8 cellular contexts compared by ENCODE assay signal in the genomic region with DNA sequence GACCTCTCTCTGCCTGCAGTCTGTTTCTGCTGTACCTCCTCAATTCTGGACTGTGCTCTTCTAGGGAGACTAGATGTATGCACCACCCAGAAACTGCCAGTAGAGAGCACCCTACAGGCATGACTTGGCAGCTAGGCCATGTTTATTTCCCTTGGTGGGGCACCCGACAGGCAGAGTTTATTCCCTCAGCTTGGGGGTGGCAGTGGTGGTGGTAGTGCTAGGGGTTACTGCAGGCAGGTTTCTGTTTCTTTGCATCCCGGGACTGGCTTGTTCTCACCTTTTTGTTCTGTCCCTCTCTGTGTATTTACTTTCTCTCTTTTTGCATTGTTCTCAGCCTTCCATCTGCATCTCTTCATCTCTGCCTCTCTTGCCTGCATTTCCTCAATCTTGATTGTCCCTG.
DNase-seq lines count a peak whose midpoint lies in the region; ATAC-seq and TF ChIP-seq lines count a peak whose summit lies in the region.

No MANE protein-coding gene starts in this region.

- DNase-seq in Ammon's horn (ENCODE audit: low spot score) (peak; percentile 88), NCI-H1694 (lab: John Stamatoyannopoulos, UW) (peak; percentile 40), caudate nucleus (lab: John Stamatoyannopoulos, UW) (peak in 51 of 61 donors; percentile 5 to 78 (median 37)), iris pigment epithelial cell (ENCODE audit: low read depth) (peak; percentile 75)
- DNase-seq in stimulated activated CD4-positive, alpha-beta T cell treated with anti-CD3 and anti-CD28 coated beads, Interleukin-2, amount 100 ng/mL, for 24 hours, result peak; percentile 53 to 59

- peak; percentile 61 for ATAC-seq in GM19043 (IDR thresholded peaks at IDR 0.05; ENCODE audit: low read depth, unreplicated experiment)
- ATAC-seq in HG03442 (IDR thresholded peaks at IDR 0.05; ENCODE audit: unreplicated experiment), result no peak

- peak overlapping the region; percentile 46 for H3K27ac ChIP-seq in caudate nucleus (ENCODE audit: low read depth, low read length)

- no peak overlapping the region for H3K4me3 ChIP-seq in WI38 (ENCODE audit: low read depth, low read length)

- TF ChIP-seq CTCF in WI38 (IDR thresholded peaks at IDR 0.05; ENCODE audit: low read depth, low read length), result peak; percentile 76

Comparison
In these comparisons a context has a peak if more than half of its experiments do, and no peak if none do; other contexts are left out.
1. DNase-seq: peak in every context shown above with its lines; median percentile 88 in Ammon's horn; 75 in iris pigment epithelial cell; 56 in stimulated activated CD4-positive, alpha-beta T cell treated with anti-CD3 and anti-CD28 coated beads, Interleukin-2, amount 100 ng/mL, for 24 hours; 40 in NCI-H1694; 37 in caudate nucleus.